In genomic region chr5:133290669-133291235, GRCh38 we compare ENCODE assay signal across 26 cellular contexts.
DNase-seq lines count a peak whose midpoint lies in the region; ATAC-seq and TF ChIP-seq lines count a peak whose summit lies in the region.
"Had no signal": no experiment of that assay in that cellular context is flagged by ENCODE, and none has a peak within 500 bp of the region (broad histone marks: within the 10 kb centered on the region; RNA-seq: fewer than 3 reads in every experiment).

No MANE protein-coding gene starts in this region.

- peaks cover 4% of the 10 kb centered on the region for H3K4me1 Mint-ChIP-seq in endodermal cell
- H3K4me1 Mint-ChIP-seq: immature natural killer cell, naive B cell had no signal

- H3K27ac Mint-ChIP-seq in endodermal cell: peak overlapping the region; percentile 70
- H3K27ac Mint-ChIP-seq: immature natural killer cell; T-helper 1 cell treated with Interleukin-12 subunit alpha and Interleukin-12 subunit beta and Interleukin-4 antibody, amounts not matched to agents 30 μg/mL and 1 μg/mL, for 36 hours had no signal

- 79 to 88% methylated on average over 9 to 17 of the region's 17 CpGs for WGBS in endodermal cell (ENCODE audit: insufficient coverage in 1 of 2, insufficient read length in 1 of 2), 2 experiments
- whole genome bisulfite sequencing in upper lobe of left lung, 2 donors: 74 to 78% methylated on average over 14 to 17 of the region's 17 CpGs

- no peaks in the 10 kb centered on the region for H3K36me3 Mint-ChIP-seq in endodermal cell (ENCODE audit: low read depth)
- H3K36me3 Mint-ChIP-seq: immature natural killer cell, naive B cell had no signal

- H3K27ac ChIP-seq in endodermal cell (ENCODE audit: low read depth, low read length) (no peak overlapping the region), upper lobe of left lung (no peak overlapping the region)
- H3K27ac ChIP-seq: brain microvascular endothelial cell, uterus had no signal

- H3K9me3 Mint-ChIP-seq in endodermal cell: no peaks in the 10 kb centered on the region
- H3K9me3 Mint-ChIP-seq: immature natural killer cell; naive B cell; T-helper 1 cell treated with Interleukin-12 subunit alpha and Interleukin-12 subunit beta and Interleukin-4 antibody, amounts not matched to agents 30 μg/mL and 1 μg/mL, for 36 hours had no signal

- TF ChIP-seq POLR2A in upper lobe of left lung (IDR thresholded peaks at IDR 0.05): no peak

- no peak for TF ChIP-seq CTCF in endodermal cell (conservative IDR thresholded peaks at IDR 0.05)
- TF ChIP-seq CTCF in upper lobe of left lung (IDR thresholded peaks at IDR 0.05): no peak

- peak; percentile 13 to 25 for ATAC-seq in upper lobe of left lung (ENCODE audit: low FRiP score in 2 of 2)
- ATAC-seq in HG02973 (IDR thresholded peaks at IDR 0.05; ENCODE audit: unreplicated experiment): no peak
- ATAC-seq: HCT116, left lobe of liver had no signal

- no peak overlapping the region for H3K4me3 Mint-ChIP-seq in endodermal cell
- H3K4me3 Mint-ChIP-seq: immature natural killer cell; naive B cell; T-helper 1 cell treated with Interleukin-12 subunit alpha and Interleukin-12 subunit beta and Interleukin-4 antibody, amounts not matched to agents 30 μg/mL and 1 μg/mL, for 36 hours had no signal

- H3K4me3 ChIP-seq in endodermal cell (ENCODE audit: low read length) (no peak overlapping the region), upper lobe of left lung (no peak overlapping the region)
- H3K4me3 ChIP-seq: skin epidermis, uterus had no signal

- no peaks in the 10 kb centered on the region for H3K9me3 ChIP-seq in endodermal cell (ENCODE audit: control insufficient read depth, low read length)
- H3K9me3 ChIP-seq in upper lobe of left lung: no peaks in the 10 kb centered on the region
- H3K9me3 ChIP-seq: BE2C, Caco-2, uterus had no signal

- no peak overlapping the region for H3K9ac ChIP-seq in endodermal cell (ENCODE audit: extremely low read depth, low read length, poor library complexity, severe bottlenecking)

- H3K27me3 Mint-ChIP-seq in endodermal cell (ENCODE audit: insufficient read depth): no peaks in the 10 kb centered on the region
- H3K27me3 Mint-ChIP-seq: naive B cell had no signal

- DNase-seq in NCI-H748 (lab: John Stamatoyannopoulos, UW; ENCODE audit: unreplicated experiment): peak; percentile 25
- no peak for DNase-seq in NCI-H748 treated with DMSO at 0.1 percent for 48 hours (lab: John Stamatoyannopoulos, UW)
- DNase-seq in NCI-H82 (lab: John Stamatoyannopoulos, UW): peak; percentile 72
- DNase-seq in endodermal cell: no peak
- DNase-seq in upper lobe of left lung: peak in 1 of 2 donors; percentile 67
- no peak for DNase-seq in RKO (ENCODE audit: low spot score)
- no peak for DNase-seq in EL
- DNase-seq: activated CD4-positive, alpha-beta T cell treated with anti-CD3 and anti-CD28 coated beads for 48 hours; activated naive CD4-positive, alpha-beta T cell treated with Interleukin-2 at 50 U/mL for 16 hours; activated T-cell treated with anti-CD3 and anti-CD28 coated beads, Interleukin-2, amount 50 U/mL, for 48 hours; BE2C; brain microvascular endothelial cell; Caco-2; effector CD8-positive, alpha-beta T cell; foreskin fibroblast; immature natural killer cell; naive B cell; NCI-H446 treated with DMSO at 0.1 percent for 48 hours; occipital lobe; stimulated activated CD4-positive, alpha-beta T cell treated with anti-CD3 and anti-CD28 coated beads, Interleukin-1b, Interleukin-23, amount 100 ng/mL, for 48 hours; uterus had no signal

- no peaks in the 10 kb centered on the region for H3K27me3 ChIP-seq in endodermal cell (ENCODE audit: control insufficient read depth, insufficient read depth, low read length, poor library complexity, severe bottlenecking)
- no peaks in the 10 kb centered on the region for H3K27me3 ChIP-seq in upper lobe of left lung
- H3K27me3 ChIP-seq: BE2C, brain microvascular endothelial cell, uterus had no signal

- TF ChIP-seq EP300 in upper lobe of left lung (IDR thresholded peaks at IDR 0.05): no peak

- no peaks in the 10 kb centered on the region for H3K4me1 ChIP-seq in endodermal cell (ENCODE audit: control insufficient read depth, insufficient read depth, low read length)
- H3K4me1 ChIP-seq in upper lobe of left lung: peaks cover 0 to 6% (median 1%) of the 10 kb centered on the region in 4 donors
- H3K4me1 ChIP-seq: Caco-2, uterus had no signal

- no peaks in the 10 kb centered on the region for H3K36me3 ChIP-seq in endodermal cell (ENCODE audit: control insufficient read depth, insufficient read depth, low read length)
- no peaks in the 10 kb centered on the region for H3K36me3 ChIP-seq in upper lobe of left lung
- H3K36me3 ChIP-seq: BE2C, brain microvascular endothelial cell, uterus had no signal

Comparison
In these comparisons a context has a peak if more than half of its experiments do, and no peak if none do; other contexts are left out.
1. DNase-seq: peak in NCI-H748 (single experiment) and NCI-H82 (single experiment); none in NCI-H748 treated with DMSO at 0.1 percent for 48 hours (single experiment), endodermal cell (single experiment), RKO (single experiment) and EL (single experiment).